In the genomic region with DNA sequence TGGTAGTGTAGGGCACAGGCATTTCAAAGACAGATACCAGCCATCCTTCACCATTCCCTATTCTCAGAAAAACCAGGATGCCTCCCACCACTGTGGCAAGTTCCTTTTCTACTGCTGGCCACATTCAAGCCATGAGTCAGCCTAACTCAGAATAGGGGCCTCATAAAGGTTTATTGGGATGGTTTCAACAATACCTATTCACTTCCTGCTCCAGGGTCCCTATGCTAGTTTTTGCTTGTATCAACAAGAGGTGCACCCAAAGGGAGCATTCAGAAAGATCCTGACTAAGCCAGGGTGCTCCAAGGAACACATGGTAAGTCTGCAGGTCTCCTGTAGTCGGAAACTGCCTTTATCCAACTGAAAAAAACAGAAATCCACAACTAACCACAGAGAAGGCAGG, we compare ENCODE assay signal across 1 cellular context.
TF ChIP-seq lines count a peak whose summit lies in the region.

No MANE protein-coding gene starts in this region.

TF ChIP-seq in GM23338, 12 proteins besides CTCF, POLR2A, EP300 and RAD21 (continued from another document):
- TF ChIP-seq, protein P1, sequence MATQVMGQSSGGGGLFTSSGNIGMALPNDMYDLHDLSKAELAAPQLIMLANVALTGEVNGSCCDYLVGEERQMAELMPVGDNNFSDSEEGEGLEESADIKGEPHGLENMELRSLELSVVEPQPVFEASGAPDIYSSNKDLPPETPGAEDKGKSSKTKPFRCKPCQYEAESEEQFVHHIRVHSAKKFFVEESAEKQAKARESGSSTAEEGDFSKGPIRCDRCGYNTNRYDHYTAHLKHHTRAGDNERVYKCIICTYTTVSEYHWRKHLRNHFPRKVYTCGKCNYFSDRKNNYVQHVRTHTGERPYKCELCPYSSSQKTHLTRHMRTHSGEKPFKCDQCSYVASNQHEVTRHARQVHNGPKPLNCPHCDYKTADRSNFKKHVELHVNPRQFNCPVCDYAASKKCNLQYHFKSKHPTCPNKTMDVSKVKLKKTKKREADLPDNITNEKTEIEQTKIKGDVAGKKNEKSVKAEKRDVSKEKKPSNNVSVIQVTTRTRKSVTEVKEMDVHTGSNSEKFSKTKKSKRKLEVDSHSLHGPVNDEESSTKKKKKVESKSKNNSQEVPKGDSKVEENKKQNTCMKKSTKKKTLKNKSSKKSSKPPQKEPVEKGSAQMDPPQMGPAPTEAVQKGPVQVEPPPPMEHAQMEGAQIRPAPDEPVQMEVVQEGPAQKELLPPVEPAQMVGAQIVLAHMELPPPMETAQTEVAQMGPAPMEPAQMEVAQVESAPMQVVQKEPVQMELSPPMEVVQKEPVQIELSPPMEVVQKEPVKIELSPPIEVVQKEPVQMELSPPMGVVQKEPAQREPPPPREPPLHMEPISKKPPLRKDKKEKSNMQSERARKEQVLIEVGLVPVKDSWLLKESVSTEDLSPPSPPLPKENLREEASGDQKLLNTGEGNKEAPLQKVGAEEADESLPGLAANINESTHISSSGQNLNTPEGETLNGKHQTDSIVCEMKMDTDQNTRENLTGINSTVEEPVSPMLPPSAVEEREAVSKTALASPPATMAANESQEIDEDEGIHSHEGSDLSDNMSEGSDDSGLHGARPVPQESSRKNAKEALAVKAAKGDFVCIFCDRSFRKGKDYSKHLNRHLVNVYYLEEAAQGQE (IDR thresholded peaks at IDR 0.05; ENCODE audit: unreplicated experiment), result no peak
- TF ChIP-seq JUNB (IDR thresholded peaks at IDR 0.05; ENCODE audit: unreplicated experiment) (no peak), NANOG (IDR thresholded peaks at IDR 0.05; ENCODE audit: borderline replicate concordance) (no peak), EZH2 (IDR thresholded peaks at IDR 0.05; ENCODE audit: low read depth, unreplicated experiment) (no peak), EZH2phosphoT487 (IDR thresholded peaks at IDR 0.05; ENCODE audit: unreplicated experiment) (no peak), POLR2AphosphoS5 (IDR thresholded peaks at IDR 0.05; ENCODE audit: low read depth) (no peak)
TF ChIP-seq in GM23338: peak in this region for 0.
